Comparison of ENCODE assay signal across 9 cellular contexts in the genomic region with DNA sequence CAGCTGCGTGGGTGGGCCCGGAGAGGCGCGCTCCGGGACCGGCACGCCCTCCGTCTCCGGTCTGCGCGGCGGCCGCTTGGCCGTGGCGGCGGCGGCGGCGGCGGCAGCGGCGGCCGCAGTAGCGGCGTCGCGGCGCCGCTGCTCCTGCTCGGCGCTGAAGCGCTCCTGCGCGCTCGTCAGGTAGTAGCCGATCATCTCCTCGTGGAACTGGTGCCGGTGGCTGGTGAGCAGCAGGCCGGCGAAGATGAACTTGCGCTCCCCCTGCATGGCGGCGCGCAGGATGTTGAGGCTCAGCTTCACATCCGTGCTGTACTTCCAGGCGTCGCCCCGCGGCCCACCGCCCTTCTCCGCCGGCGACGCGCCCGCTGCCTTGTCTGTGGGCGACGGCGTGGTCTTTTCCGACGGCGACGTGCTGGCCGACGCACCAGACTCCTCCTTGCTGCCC.
DNase-seq lines count a peak whose midpoint lies in the region; ATAC-seq and TF ChIP-seq lines count a peak whose summit lies in the region.
"Had no signal": no experiment of that assay in that cellular context is flagged by ENCODE, and none has a peak within 500 bp of the region (broad histone marks: within the 10 kb centered on the region; RNA-seq: fewer than 3 reads in every experiment).

No MANE protein-coding gene starts in this region.

- TF ChIP-seq CTCF in MM.1S (IDR thresholded peaks at IDR 0.05; ENCODE audit: low read length): no peak

- CTCF ChIA-PET in activated CD4-positive, alpha-beta T cell treated with anti-CD3 and anti-CD28 coated beads for 36 hours (lab: Charles Lee): interaction anchor here (0.5 to 1.4 kb wide), 5 partner anchors 46 to 141 kb away, joined by 3 to 5 read pairs (median 4); no protein-coding TSS in a partner anchor

- H3K4me3 ChIP-seq in thymus (ENCODE audit: low read length) (peak overlapping the region; percentile 62), MM.1S (ENCODE audit: low read length) (no peak overlapping the region)

- peak overlapping the region; percentile 78 for H3K4me3 Mint-ChIP-seq in activated CD4-positive, alpha-beta T cell treated with anti-CD3 and anti-CD28 coated beads for 36 hours
- H3K4me3 Mint-ChIP-seq in memory B cell: peak overlapping the region; percentile 85

- H3K27me3 ChIP-seq in thymus (ENCODE audit: control insufficient read depth, insufficient read depth) (peaks cover 27% of the 10 kb centered on the region), MM.1S (replicated peaks; ENCODE audit: insufficient read depth, low read length) (no peaks in the 10 kb centered on the region)

- no peaks in the 10 kb centered on the region for H4K20me1 ChIP-seq in MM.1S (ENCODE audit: insufficient read depth, low read length)

- H3K79me2 ChIP-seq in MM.1S (ENCODE audit: low read length): no peaks in the 10 kb centered on the region

- peaks cover 7% of the 10 kb centered on the region for H3K9me3 ChIP-seq in thymus (ENCODE audit: control insufficient read depth)
- no peaks in the 10 kb centered on the region for H3K9me3 ChIP-seq in MM.1S (replicated peaks; ENCODE audit: insufficient read depth, low read length)

- H3K36me3 ChIP-seq in thymus (ENCODE audit: control insufficient read depth, insufficient read depth) (no peaks in the 10 kb centered on the region), MM.1S (replicated peaks; ENCODE audit: insufficient read depth, low read length) (no peaks in the 10 kb centered on the region)

- peaks cover 33% of the 10 kb centered on the region for H3K4me1 ChIP-seq in thymus (ENCODE audit: control insufficient read depth, insufficient read depth, low read length)
- peaks cover 9% of the 10 kb centered on the region; the same call in 1 of the 2 replicates for H3K4me1 ChIP-seq in MM.1S (ENCODE audit: low read length)

- ATAC-seq in activated CD4-positive, alpha-beta T cell treated with anti-CD3 and anti-CD28 coated beads for 36 hours: peak; percentile 11
- ATAC-seq in memory B cell (ENCODE audit: low read depth) (peak; percentile 7), GM21390 (IDR thresholded peaks at IDR 0.05; ENCODE audit: unreplicated experiment) (no peak)

- no peaks in the 10 kb centered on the region for H3F3A ChIP-seq in MM.1S (ENCODE audit: insufficient read depth, low read length)

- no peaks in the 10 kb centered on the region for H3K9me3 Mint-ChIP-seq in activated CD4-positive, alpha-beta T cell treated with anti-CD3 and anti-CD28 coated beads for 36 hours (ENCODE audit: low read depth)
- H3K9me3 Mint-ChIP-seq in memory B cell: no peaks in the 10 kb centered on the region

- DNase-seq in activated CD4-positive, alpha-beta T cell treated with anti-CD3 and anti-CD28 coated beads for 36 hours: peak; percentile 67
- DNase-seq in activated CD4-positive, alpha-beta T cell treated with anti-CD3 and anti-CD28 coated beads for 1 hour: no peak
- DNase-seq in activated T-helper 9 cell treated with anti-CD3 and anti-CD28 coated beads, Interleukin-2, amount 50 U/mL, for 16 hours (ENCODE audit: low read depth): peak; percentile 21
- DNase-seq in memory B cell (ENCODE audit: low spot score in 2 of 2) (no peak), MM.1S (no peak), SW480 (ENCODE audit: low spot score) (no peak)
- DNase-seq: NCI-H187 treated with DMSO at 0.1 percent for 48 hours had no signal

- H3K27ac ChIP-seq in thymus (ENCODE audit: low read depth) (peak overlapping the region; percentile 15), MM.1S (ENCODE audit: low read length) (no peak overlapping the region)

- peaks cover 29% of the 10 kb centered on the region for H3K36me3 Mint-ChIP-seq in activated CD4-positive, alpha-beta T cell treated with anti-CD3 and anti-CD28 coated beads for 36 hours (ENCODE audit: low read depth)
- peaks cover 3% of the 10 kb centered on the region for H3K36me3 Mint-ChIP-seq in memory B cell

- H3K4me2 ChIP-seq in MM.1S (ENCODE audit: low read depth, low read length): no peak overlapping the region

- POLR2A ChIA-PET in activated CD4-positive, alpha-beta T cell treated with anti-CD3 and anti-CD28 coated beads for 36 hours (lab: Charles Lee): no interaction called here

- no peaks in the 10 kb centered on the region for H3K9me2 ChIP-seq in MM.1S (replicated peaks; ENCODE audit: insufficient read depth, low read length)

- H2AFZ ChIP-seq in MM.1S (ENCODE audit: low read length): no peak overlapping the region

- intact Hi-C loops in activated CD4-positive, alpha-beta T cell treated with anti-CD3 and anti-CD28 coated beads for 36 hours (cut with DNase I, micrococcal nuclease): loop anchor here (1.0 to 10.0 kb wide), 8 partner anchors 11 to 859 kb away; partner anchors contain the start of genes MTMR10 (in 2 of the 2), ARHGAP11B (in 1 of the 2), FAN1 (in 1 of the 2) and KLF13 (in 1 of the 2)

- peak overlapping the region; percentile 88 for H3K27ac Mint-ChIP-seq in activated CD4-positive, alpha-beta T cell treated with anti-CD3 and anti-CD28 coated beads for 36 hours
- no peak overlapping the region for H3K27ac Mint-ChIP-seq in memory B cell

- 34% methylated on average over 65 of the region's 65 CpGs for WGBS in thymus

- H3K9ac ChIP-seq in MM.1S (ENCODE audit: low read length): no peak overlapping the region

- H3K4me1 Mint-ChIP-seq in activated CD4-positive, alpha-beta T cell treated with anti-CD3 and anti-CD28 coated beads for 36 hours: peaks cover 66% of the 10 kb centered on the region
- H3K4me1 Mint-ChIP-seq in memory B cell: peaks cover 21% of the 10 kb centered on the region

- peaks cover 3% of the 10 kb centered on the region for H3K27me3 Mint-ChIP-seq in activated CD4-positive, alpha-beta T cell treated with anti-CD3 and anti-CD28 coated beads for 36 hours
- H3K27me3 Mint-ChIP-seq in memory B cell: peaks cover 8% of the 10 kb centered on the region

Comparison
In these comparisons a context has a peak if more than half of its experiments do, and no peak if none do; other contexts are left out.
1. DNase-seq: peak in activated CD4-positive, alpha-beta T cell treated with anti-CD3 and anti-CD28 coated beads for 36 hours (single experiment) and activated T-helper 9 cell treated with anti-CD3 and anti-CD28 coated beads, Interleukin-2, amount 50 U/mL, for 16 hours (single experiment); none in activated CD4-positive, alpha-beta T cell treated with anti-CD3 and anti-CD28 coated beads for 1 hour (single experiment), memory B cell (0 of 2), MM.1S (single experiment) and SW480 (single experiment).